16 cellular contexts compared by ENCODE assay signal in genomic region chr12:72618764-72619163, GRCh38.
DNase-seq lines count a peak whose midpoint lies in the region; FAIRE-seq and TF ChIP-seq lines count a peak whose summit lies in the region.
"Had no signal": no experiment of that assay in that cellular context is flagged by ENCODE, and none has a peak within 500 bp of the region (broad histone marks: within the 10 kb centered on the region; RNA-seq: fewer than 3 reads in every experiment).

No MANE protein-coding gene starts in this region.

- H3K4me1 ChIP-seq in BE2C = no peaks in the 10 kb centered on the region
- H3K4me1 ChIP-seq: BLaER1, Caco-2, HAP-1 had no signal

- FAIRE-seq in frontal cortex (lab: Jason Lieb, UNC) = no peak
- FAIRE-seq: H1, HepG2, HTR-8/SVneo had no signal

- H3K4me3 ChIP-seq in BE2C (ENCODE audit: low read depth, low read length) = no peak overlapping the region
- H3K4me3 ChIP-seq: BLaER1, HAP-1 had no signal

- DNase-seq in NCI-H1417 (lab: John Stamatoyannopoulos, UW) = peak in 2 of 3 experiments; percentile 11 to 16
- no peak for DNase-seq in NCI-H1417 treated with DMSO at 0.1 percent for 48 hours (lab: John Stamatoyannopoulos, UW)
- peak; percentile 6 for DNase-seq in BE2C
- DNase-seq in NCI-H82 (lab: John Stamatoyannopoulos, UW) = peak; percentile 81
- DNase-seq in cerebellar cortex (ENCODE audit: low spot score) = peak; percentile 15
- DNase-seq in frontal cortex (ENCODE audit: low spot score in 2 of 2) = no peak
- DNase-seq in NCI-H2029 treated with DMSO at 0.1 percent for 48 hours (lab: John Stamatoyannopoulos, UW) = no peak
- DNase-seq: Caco-2; CD8-positive, alpha-beta memory T cell; DND-41; GF-D8 had no signal

- no peaks in the 10 kb centered on the region for H3K36me3 ChIP-seq in BE2C
- H3K36me3 ChIP-seq: BLaER1, HAP-1 had no signal

- H3K27me3 ChIP-seq in BE2C = no peaks in the 10 kb centered on the region
- H3K27me3 ChIP-seq: BLaER1 had no signal

- H3K9me3 ChIP-seq in BE2C = no peaks in the 10 kb centered on the region
- H3K9me3 ChIP-seq: BLaER1, Caco-2, HAP-1 had no signal

- no peak for TF ChIP-seq CTCF in BE2C (IDR thresholded peaks at IDR 0.05; ENCODE audit: low read depth, low read length)

Comparison
In these comparisons a context has a peak if more than half of its experiments do, and no peak if none do; other contexts are left out.
1. DNase-seq: peak in NCI-H1417 (2 of 3), BE2C (single experiment), NCI-H82 (single experiment) and cerebellar cortex (single experiment); none in NCI-H1417 treated with DMSO at 0.1 percent for 48 hours (single experiment), frontal cortex (0 of 2) and NCI-H2029 treated with DMSO at 0.1 percent for 48 hours (single experiment).